ENCODE assay signal across 20 cellular contexts in the genomic region with DNA sequence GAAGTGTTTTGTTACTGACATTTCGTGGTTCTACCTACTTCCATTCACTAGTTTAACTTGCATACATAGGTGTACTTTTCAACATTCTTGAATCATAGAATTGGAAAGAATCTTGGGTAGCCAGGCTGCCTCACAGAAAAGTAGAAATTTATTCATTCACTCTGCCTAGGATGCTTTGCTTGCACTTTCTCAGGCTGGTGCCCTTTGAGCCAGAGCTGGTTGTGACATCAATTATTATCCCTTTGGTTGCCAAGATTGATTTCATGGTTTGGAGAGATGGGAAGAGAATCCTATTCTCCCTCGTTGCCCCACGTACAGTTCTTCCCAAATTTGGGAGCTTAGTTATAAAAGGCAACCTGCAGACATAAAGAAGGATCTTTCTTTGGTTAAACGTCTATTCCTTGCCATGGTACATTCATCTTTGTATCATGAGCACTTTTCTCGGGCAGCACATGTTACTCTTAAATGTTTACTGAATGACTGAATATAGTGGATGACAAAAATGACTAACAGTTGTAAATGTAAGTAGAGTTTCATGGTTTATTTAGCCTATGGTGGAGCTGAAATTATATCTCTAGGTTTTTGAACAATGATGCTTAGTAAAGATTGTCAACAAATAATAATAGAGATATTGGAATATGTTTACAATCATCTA.
A peak's percentile ranks its signal among the peaks of the same experiment; 100 is the strongest.
DNase-seq lines count a peak whose midpoint lies in the region; ATAC-seq, FAIRE-seq and TF ChIP-seq lines count a peak whose summit lies in the region.
"Had no signal": no experiment of that assay in that cellular context is flagged by ENCODE, and none has a peak within 500 bp of the region (broad histone marks: within the 10 kb centered on the region; RNA-seq: fewer than 3 reads in every experiment).

No MANE protein-coding gene starts in this region.

- DNase-seq in GM12892 (ENCODE audit: insufficient read length) (no peak), left lobe of liver (ENCODE audit: low spot score) (peak; percentile 58), small intestine (peak; percentile 5), SJCRH30 (no peak), putamen (ENCODE audit: low spot score) (no peak)
- DNase-seq: 8988T; C1 segment of cervical spinal cord; Calu3; CD4-positive, alpha-beta memory T cell; COR-L47; DMS53; EL; GDM1; GM23248; H9 had no signal

- peak; percentile 72 for FAIRE-seq in A204.1 (lab: Jason Lieb, UNC)
- FAIRE-seq in GM12892 (lab: Jason Lieb, UNC), result peak; percentile 17
- FAIRE-seq in small intestine (lab: Jason Lieb, UNC), result no peak
- FAIRE-seq: GM18507 had no signal

- H3K9me3 ChIP-seq in small intestine (ENCODE audit: control insufficient read depth, low read depth) (no peaks in the 10 kb centered on the region), SJCRH30 (replicated peaks) (0 out of 2 replicates have a peak, but pooled peaks cover 3% of the 10 kb centered on the region)

- TF ChIP-seq POLR2A in GM12892 (IDR thresholded peaks at IDR 0.05; ENCODE audit: low read depth, low read length), result no peak

- peak; percentile 95 for ATAC-seq in left lobe of liver
- no peak for ATAC-seq in GM21447 (IDR thresholded peaks at IDR 0.05; ENCODE audit: unreplicated experiment)
- ATAC-seq: GM12878, HCT116 had no signal

- H3K4me1 ChIP-seq in small intestine (ENCODE audit: control insufficient read depth in 2 of 2, insufficient read depth in 1 of 2, low read depth in 1 of 2, low read length in 1 of 2) (no peaks in the 10 kb centered on the region), SJCRH30 (no peaks in the 10 kb centered on the region)

- H3K4me3 ChIP-seq in small intestine (ENCODE audit: low read depth in 1 of 2, low read length in 2 of 2), result no peak overlapping the region
- H3K4me3 ChIP-seq in SJCRH30, result no peak overlapping the region
- H3K4me3 ChIP-seq: GM12878 had no signal

- H3K27me3 ChIP-seq in small intestine (ENCODE audit: control insufficient read depth in 2 of 2, insufficient read depth in 2 of 2, low read length in 2 of 2), result no peaks in the 10 kb centered on the region
- no peaks in the 10 kb centered on the region for H3K27me3 ChIP-seq in SJCRH30

- H3K27ac ChIP-seq in small intestine (ENCODE audit: low read depth in 1 of 2, low read length in 1 of 2) (no peak overlapping the region), SJCRH30 (no peak overlapping the region)
- H3K27ac ChIP-seq: GM23248 had no signal

- H3K36me3 ChIP-seq in small intestine (ENCODE audit: control insufficient read depth in 2 of 2, insufficient read depth in 2 of 2, low read length in 2 of 2), result no peaks in the 10 kb centered on the region
- H3K36me3 ChIP-seq in SJCRH30, result no peaks in the 10 kb centered on the region

- WGBS in small intestine, 3 donors, result 82 to 94% (median 86%) methylated on average over 5 of the region's 5 CpGs

Comparison
In these comparisons a context has a peak if more than half of its experiments do, and no peak if none do; other contexts are left out.
1. DNase-seq: peak in left lobe of liver (single experiment) and small intestine (single experiment); none in GM12892 (single experiment), SJCRH30 (0 of 2) and putamen (single experiment).